8 cellular contexts compared by ENCODE assay signal in the genomic region with DNA sequence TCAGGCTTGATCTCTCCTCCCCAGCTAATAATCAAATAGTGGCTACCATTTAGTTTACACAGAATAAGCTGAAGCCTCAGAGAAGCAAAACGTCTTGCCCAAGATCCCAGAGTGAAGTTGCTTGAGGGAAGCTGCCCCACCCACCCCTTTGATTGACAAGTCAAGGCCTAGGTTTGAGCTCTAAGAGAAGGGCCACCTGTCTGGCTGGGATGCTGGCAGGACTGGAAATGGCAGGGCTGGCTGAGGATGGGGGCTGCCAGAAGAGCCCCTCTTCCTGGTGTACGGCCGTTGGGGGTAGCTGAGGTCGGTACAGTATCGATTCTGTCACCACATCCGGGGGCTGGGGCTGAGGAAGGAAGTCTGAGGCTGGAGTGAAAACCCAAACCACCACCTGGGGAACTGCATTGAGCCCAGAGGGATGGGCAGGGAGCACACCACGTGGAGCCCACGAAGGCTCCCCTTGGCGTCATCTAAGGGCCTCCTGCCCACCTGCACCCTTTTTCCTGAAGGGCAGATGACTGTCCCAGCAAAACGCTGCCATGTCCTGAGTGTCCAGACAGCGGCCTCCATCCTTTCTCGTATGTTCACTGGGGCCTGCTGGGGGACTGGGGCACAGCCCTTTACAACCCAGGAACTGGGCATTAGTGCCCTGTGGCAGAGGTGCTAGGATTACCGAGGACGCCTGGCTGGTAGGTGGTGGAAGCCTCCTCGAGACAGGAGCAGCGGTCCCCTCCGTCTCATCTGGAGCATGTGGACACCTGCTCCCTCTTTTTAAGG. TPM values are rescaled to one million over a fixed set of nuclear protein-coding genes. Genes with fewer than 3 reads are reported as not detected.
DNase-seq lines count a peak whose midpoint lies in the region; ATAC-seq and TF ChIP-seq lines count a peak whose summit lies in the region.

No MANE protein-coding gene starts in this region.

- H3K27ac Mint-ChIP-seq in endodermal cell, result peak overlapping the region; percentile 21

- ATAC-seq in HG02870 (IDR thresholded peaks at IDR 0.05; ENCODE audit: unreplicated experiment), result no peak

- no peak for TF ChIP-seq EP300 in sigmoid colon (IDR thresholded peaks at IDR 0.05)

- no peaks in the 10 kb centered on the region for H3K9me3 Mint-ChIP-seq in endodermal cell

- H3K9me3 ChIP-seq in endodermal cell (ENCODE audit: control insufficient read depth, low read length), result no peaks in the 10 kb centered on the region
- H3K9me3 ChIP-seq in sigmoid colon, result no peaks in the 10 kb centered on the region

- TF ChIP-seq CTCF in GM13977 (IDR thresholded peaks at IDR 0.05; ENCODE audit: extremely low read depth, insufficient read depth, missing control alignments), result no peak
- TF ChIP-seq CTCF in endodermal cell (conservative IDR thresholded peaks at IDR 0.05), result no peak
- TF ChIP-seq CTCF in sigmoid colon (IDR thresholded peaks at IDR 0.05), result no peak

- peak overlapping the region; percentile 94 for H3K4me3 Mint-ChIP-seq in endodermal cell

- H3K9ac ChIP-seq in endodermal cell (ENCODE audit: extremely low read depth, low read length, poor library complexity, severe bottlenecking), result no peak overlapping the region

- WGBS in endodermal cell (ENCODE audit: insufficient coverage in 1 of 2, insufficient read length in 1 of 2), 2 experiments, result 84 to 86% methylated on average over 13 to 17 of the region's 17 CpGs
- 40 to 65% methylated on average over 17 of the region's 17 CpGs for WGBS in sigmoid colon, 2 donors

- no peak overlapping the region for H3K27ac ChIP-seq in endodermal cell (ENCODE audit: low read depth, low read length)
- peak overlapping the region; percentile 84 to 92 (median 90) for H3K27ac ChIP-seq in sigmoid colon

- H3K36me3 ChIP-seq in endodermal cell (ENCODE audit: control insufficient read depth, insufficient read depth, low read length) (peaks cover 16% of the 10 kb centered on the region), sigmoid colon (peaks cover 15 to 36% (median 32%) of the 10 kb centered on the region in 4 donors)

- H3K4me1 ChIP-seq in endodermal cell (ENCODE audit: control insufficient read depth, insufficient read depth, low read length) (no peaks in the 10 kb centered on the region), sigmoid colon (peaks cover 0 to 44% (median 26%) of the 10 kb centered on the region in 4 donors)

- H3K36me3 Mint-ChIP-seq in endodermal cell (ENCODE audit: low read depth), result peaks cover 24% of the 10 kb centered on the region

- no peak overlapping the region for H3K4me3 ChIP-seq in endodermal cell (ENCODE audit: low read length)
- no peak overlapping the region for H3K4me3 ChIP-seq in sigmoid colon

- DNase-seq in GM13977 (ENCODE audit: low spot score) (peak; percentile 77), LoVo (ENCODE audit: low spot score) (peak; percentile 40), endodermal cell (peak; percentile 60), sigmoid colon (no peak), amniotic stem cell (lab: John Stamatoyannopoulos, UW) (no peak), SHP77 (lab: John Stamatoyannopoulos, UW) (no peak)
- peak; percentile 18 to 42 for DNase-seq in activated CD4-positive, alpha-beta T cell treated with anti-CD3 and anti-CD28 coated beads, Interleukin-2, amount 50 U/mL, for 24 hours (ENCODE audit: low read depth in 1 of 2, low spot score in 1 of 2)

- TF ChIP-seq POLR2A in sigmoid colon (IDR thresholded peaks at IDR 0.05), result no peak

- no peaks in the 10 kb centered on the region for H3K27me3 Mint-ChIP-seq in endodermal cell (ENCODE audit: insufficient read depth)

- in situ Hi-C loops in GM13977 (cut with MboI; ENCODE audit: low pct_unique_long_range_greater_than_20kb, low sequenced_read_pairs, unreplicated experiment), result no loop called here

- H3K27me3 ChIP-seq in endodermal cell (ENCODE audit: control insufficient read depth, insufficient read depth, low read length, poor library complexity, severe bottlenecking) (no peaks in the 10 kb centered on the region), sigmoid colon (no peaks in the 10 kb centered on the region)

- intact Hi-C loops in sigmoid colon (cut with DNase I), result no loop called here

- H3K4me1 Mint-ChIP-seq in endodermal cell, result peaks cover 13% of the 10 kb centered on the region

RNA-seq across cellular contexts. Expression of a gene that starts 1.4 kb away (rescaled TPM):
- total RNA-seq in endodermal cell, result 10 to 100 TPM; 80.5 to 90.8 TPM
- 29.2 TPM for polyA plus RNA-seq in endodermal cell (2013, experiment 1 of 2)
- 30.6 TPM for polyA plus RNA-seq in endodermal cell (2013, experiment 2 of 2)
- 10 to 100 TPM; 14.7 to 33.8 (median 16.7) TPM for total RNA-seq in sigmoid colon
- 10 to 100 TPM; 18.6 to 51.7 (median 32.6) TPM for polyA plus RNA-seq in sigmoid colon

RNA-seq across cellular contexts. Expression of a gene that starts 27.5 kb away (rescaled TPM):
- total RNA-seq in endodermal cell (10 to 100 TPM; 19.8 to 33.7 TPM), sigmoid colon (10 to 100 TPM; 15.0 to 31.0 (median 15.7) TPM)
- polyA plus RNA-seq in endodermal cell (2013, experiment 1 of 2), result 28.9 TPM
- 25.7 TPM for polyA plus RNA-seq in endodermal cell (2013, experiment 2 of 2)
- 10 to 100 TPM in 1 of 3 donors, 1 to 10 TPM in 2; 1.4 to 11.9 (median 3.6) TPM for polyA plus RNA-seq in sigmoid colon

RNA-seq across cellular contexts. Expression of a gene that starts 27.9 kb away (rescaled TPM):
- total RNA-seq in endodermal cell, result 100 to 1,000 TPM; 142 to 155 TPM
- polyA plus RNA-seq in endodermal cell (2013, experiment 1 of 2), result 94.4 TPM
- 83.3 TPM for polyA plus RNA-seq in endodermal cell (2013, experiment 2 of 2)
- 10 to 100 TPM; 42.5 to 62.6 (median 49.7) TPM for total RNA-seq in sigmoid colon
- 10 to 100 TPM; 45.0 to 63.4 (median 51.8) TPM for polyA plus RNA-seq in sigmoid colon

RNA-seq across cellular contexts. Expression of a gene that starts 57.4 kb away (rescaled TPM):
- total RNA-seq in endodermal cell, result under 1 TPM; 0.15 to 0.70 TPM
- polyA plus RNA-seq in endodermal cell (2013, experiment 1 of 2), result 11.3 TPM
- 10.6 TPM for polyA plus RNA-seq in endodermal cell (2013, experiment 2 of 2)
- total RNA-seq in sigmoid colon, result 10 to 100 TPM; 23.7 to 87.2 (median 48.6) TPM
- 1 to 10 TPM in 2 of 3 donors, under 1 TPM in 1; 0.46 to 2.9 (median 1.8) TPM for polyA plus RNA-seq in sigmoid colon

Comparison
In these comparisons a context has a peak if more than half of its experiments do, and no peak if none do; other contexts are left out.
1. DNase-seq: peak in GM13977 (single experiment), LoVo (single experiment), activated CD4-positive, alpha-beta T cell treated with anti-CD3 and anti-CD28 coated beads, Interleukin-2, amount 50 U/mL, for 24 hours (2 of 2) and endodermal cell (single experiment); none in sigmoid colon (single experiment), amniotic stem cell (single experiment) and SHP77 (0 of 2).